Comparison of ENCODE assay signal across 1 cellular context in genomic region chr3:12986521-12986920, GRCh38.
TF ChIP-seq lines count a peak whose summit lies in the region.

No MANE protein-coding gene starts in this region.

TF ChIP-seq in HEK293, 187 proteins besides CTCF, POLR2A, EP300 and RAD21:
- TF ChIP-seq ZNF571 (tag by site-specific recombination; IDR thresholded peaks at IDR 0.05) (no peak), ZIC2 (tag by site-specific recombination; IDR thresholded peaks at IDR 0.05) (peak; percentile 64)
TF ChIP-seq in HEK293: peak in this region for 1.
